In the genomic region with DNA sequence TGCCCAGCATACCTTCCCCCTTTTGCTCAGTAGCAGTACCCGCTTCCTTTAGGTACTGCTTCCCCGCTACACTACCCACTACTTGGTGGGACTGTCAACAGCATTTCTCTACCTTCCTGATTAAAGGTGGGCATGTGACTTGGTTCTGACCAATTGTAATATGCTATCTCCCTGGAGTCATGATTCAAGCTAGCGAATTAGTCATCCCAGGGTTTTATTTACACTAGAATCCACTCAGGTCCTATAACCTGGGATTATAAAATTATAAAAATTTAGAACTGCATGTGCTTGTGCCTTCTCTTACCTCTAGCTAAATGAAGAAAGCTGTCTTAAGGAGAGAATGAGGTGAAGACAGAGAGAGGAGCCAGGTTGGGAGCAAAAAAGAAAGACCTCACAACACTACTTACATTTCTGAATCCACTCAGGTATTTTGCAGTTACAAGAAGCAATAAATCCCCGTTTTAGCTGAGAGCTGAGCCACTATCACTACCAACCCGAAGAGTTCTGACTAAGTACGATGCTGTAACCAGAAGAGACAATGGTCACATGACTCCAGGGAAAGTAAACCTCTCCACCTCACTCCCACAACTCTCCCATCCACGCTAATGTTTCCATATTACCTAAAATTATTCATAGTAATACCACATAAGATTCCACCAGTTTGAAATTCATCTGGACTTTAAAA, we compare ENCODE assay signal across 1 cellular context.
A peak's percentile ranks its signal among the peaks of the same experiment; 100 is the strongest.
TF ChIP-seq lines count a peak whose summit lies in the region.

No MANE protein-coding gene starts in this region.

TF ChIP-seq in SK-N-SH, 30 proteins besides CTCF, POLR2A, EP300 and RAD21 (continued from another document):
- TF ChIP-seq, protein P1, sequence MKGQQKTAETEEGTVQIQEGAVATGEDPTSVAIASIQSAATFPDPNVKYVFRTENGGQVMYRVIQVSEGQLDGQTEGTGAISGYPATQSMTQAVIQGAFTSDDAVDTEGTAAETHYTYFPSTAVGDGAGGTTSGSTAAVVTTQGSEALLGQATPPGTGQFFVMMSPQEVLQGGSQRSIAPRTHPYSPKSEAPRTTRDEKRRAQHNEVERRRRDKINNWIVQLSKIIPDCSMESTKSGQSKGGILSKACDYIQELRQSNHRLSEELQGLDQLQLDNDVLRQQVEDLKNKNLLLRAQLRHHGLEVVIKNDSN (IDR thresholded peaks at IDR 0.05; ENCODE audit: borderline replicate concordance, low read depth) = peak; percentile 65; the same call in 1 of the 2 replicates
